ENCODE assay signal across 20 cellular contexts in genomic region chr10:23818484-23818883, GRCh38.
DNase-seq lines count a peak whose midpoint lies in the region; TF ChIP-seq lines count a peak whose summit lies in the region.
"Had no signal": no experiment of that assay in that cellular context is flagged by ENCODE, and none has a peak within 500 bp of the region (broad histone marks: within the 10 kb centered on the region; RNA-seq: fewer than 3 reads in every experiment).

No MANE protein-coding gene starts in this region.

- DNase-seq in NCI-H82 (lab: John Stamatoyannopoulos, UW) (peak; percentile 5), NCI-H82 treated with DMSO at 0.1 percent for 48 hours (lab: John Stamatoyannopoulos, UW; ENCODE audit: unreplicated experiment) (no peak), NT2/D1 (ENCODE audit: low read depth, low spot score) (peak; percentile 15), left kidney (ENCODE audit: low read depth, low spot score) (peak; percentile 5), endothelial cell (ENCODE audit: low spot score) (no peak), SK-N-SH (no peak), Kasumi-1 (lab: John Stamatoyannopoulos, UW) (no peak), globus pallidus (ENCODE audit: low spot score) (no peak)
- DNase-seq: CD4-positive, CD25-positive, alpha-beta regulatory T cell; COR-L47; DMS 273 treated with DMSO at 0.1 percent for 48 hours; GF-D8; GOT3; NCI-H1417 treated with DMSO at 0.1 percent for 48 hours; NCI-H187 treated with DMSO at 0.1 percent for 48 hours; NCI-H2227 treated with DMSO at 0.1 percent for 48 hours; NCI-H524 treated with DMSO at 0.1 percent for 48 hours; Right ventricle myocardium superior had no signal

- TF ChIP-seq RAD21 in SK-N-SH (IDR thresholded peaks at IDR 0.05; ENCODE audit: low read length): no peak

- H3K27me3 ChIP-seq in NT2/D1 (ENCODE audit: insufficient read depth, insufficient read length): no peaks in the 10 kb centered on the region
- no peaks in the 10 kb centered on the region for H3K27me3 ChIP-seq in SK-N-SH (ENCODE audit: insufficient read depth)

- H3K9me3 Mint-ChIP-seq in endothelial cell (ENCODE audit: unreplicated experiment): no peaks in the 10 kb centered on the region

- no peaks in the 10 kb centered on the region for H3K79me2 ChIP-seq in SK-N-SH (ENCODE audit: insufficient read depth)

- WGBS in SK-N-SH (ENCODE audit: low lambda C conversion rate): 35% methylated on average over 3 of the region's 3 CpGs

- H3F3A ChIP-seq in SK-N-SH (replicated peaks; ENCODE audit: insufficient read depth): no peaks in the 10 kb centered on the region

- TF ChIP-seq CTCF in endothelial cell (IDR thresholded peaks at IDR 0.05; ENCODE audit: unreplicated experiment) (no peak), SK-N-SH (IDR thresholded peaks at IDR 0.05) (no peak)

- no peak for TF ChIP-seq EP300 in SK-N-SH (IDR thresholded peaks at IDR 0.05; ENCODE audit: borderline replicate concordance in 1 of 2, low read depth in 1 of 2, low read length in 1 of 2)

- H3K4me3 Mint-ChIP-seq in endothelial cell (ENCODE audit: unreplicated experiment): no peak overlapping the region
- H3K4me3 Mint-ChIP-seq: CD4-positive, CD25-positive, alpha-beta regulatory T cell had no signal

- H3K4me1 Mint-ChIP-seq in endothelial cell (ENCODE audit: unreplicated experiment): no peaks in the 10 kb centered on the region
- H3K4me1 Mint-ChIP-seq: CD4-positive, CD25-positive, alpha-beta regulatory T cell had no signal

- no peak overlapping the region for H3K4me2 ChIP-seq in SK-N-SH

- H3K4me1 ChIP-seq in NT2/D1 (ENCODE audit: insufficient read depth, insufficient read length) (no peaks in the 10 kb centered on the region), SK-N-SH (ENCODE audit: control insufficient read depth in 1 of 2, insufficient read depth in 2 of 2, low read depth in 1 of 2, low read length in 1 of 2) (no peaks in the 10 kb centered on the region)

- H4K20me1 ChIP-seq in SK-N-SH (ENCODE audit: insufficient read depth): no peaks in the 10 kb centered on the region

- H3K27ac Mint-ChIP-seq in endothelial cell (ENCODE audit: unreplicated experiment): no peak overlapping the region
- H3K27ac Mint-ChIP-seq: CD4-positive, CD25-positive, alpha-beta regulatory T cell had no signal

- H3K36me3 ChIP-seq in NT2/D1 (ENCODE audit: insufficient read depth, insufficient read length, low read length) (no peaks in the 10 kb centered on the region), SK-N-SH (replicated peaks in 1 of 2; ENCODE audit: control insufficient read depth in 1 of 2, insufficient read depth in 2 of 2, low read length in 1 of 2) (no peaks in the 10 kb centered on the region)

- POLR2A ChIA-PET in SK-N-SH (lab: Yijun Ruan, JAX): no interaction called here

- no peak overlapping the region for H3K27ac ChIP-seq in SK-N-SH (ENCODE audit: low read depth in 2 of 2, low read length in 1 of 2)
- H3K27ac ChIP-seq: 22Rv1 had no signal

- no peaks in the 10 kb centered on the region for H3K36me3 Mint-ChIP-seq in endothelial cell (ENCODE audit: low read depth, unreplicated experiment)
- H3K36me3 Mint-ChIP-seq: CD4-positive, CD25-positive, alpha-beta regulatory T cell had no signal

- no peak overlapping the region for H2AFZ ChIP-seq in SK-N-SH (ENCODE audit: low read depth)

- H3K27me3 Mint-ChIP-seq in endothelial cell (ENCODE audit: unreplicated experiment): peaks cover 1% of the 10 kb centered on the region
- H3K27me3 Mint-ChIP-seq: CD4-positive, CD25-positive, alpha-beta regulatory T cell had no signal

- H3K9me3 ChIP-seq in NT2/D1 (ENCODE audit: insufficient read depth, low read length) (no peaks in the 10 kb centered on the region), SK-N-SH (no peaks in the 10 kb centered on the region)

- H3K9ac ChIP-seq in NT2/D1 (ENCODE audit: insufficient read length, low read depth): no peak overlapping the region
- no peak overlapping the region for H3K9ac ChIP-seq in SK-N-SH

- H3K9me2 ChIP-seq in SK-N-SH: no peaks in the 10 kb centered on the region

- CTCF ChIA-PET in SK-N-SH (lab: Yijun Ruan, JAX): interaction anchor here (1.0 kb wide), 1 partner anchor 15 kb away, joined by 3 read pairs; no protein-coding TSS in a partner anchor

- H3K4me3 ChIP-seq in NT2/D1 (ENCODE audit: insufficient read length, low read depth): no peak overlapping the region
- no peak overlapping the region for H3K4me3 ChIP-seq in SK-N-SH (ENCODE audit: low read depth in 2 of 2, low read length in 1 of 2)
- H3K4me3 ChIP-seq: GM12878 had no signal

TF ChIP-seq in SK-N-SH, 30 proteins besides CTCF, POLR2A, EP300 and RAD21:
- no peak for TF ChIP-seq ELF1 (IDR thresholded peaks at IDR 0.05)
- no peak for TF ChIP-seq YY1 (IDR thresholded peaks at IDR 0.05; ENCODE audit: low read depth)
- no peak for TF ChIP-seq TAF1 (IDR thresholded peaks at IDR 0.05; ENCODE audit: borderline replicate concordance, low read depth, low read length)
- TF ChIP-seq SIN3A (IDR thresholded peaks at IDR 0.05; ENCODE audit: borderline replicate concordance, low read depth, low read length): no peak
- no peak for TF ChIP-seq RXRA (IDR thresholded peaks at IDR 0.05; ENCODE audit: borderline replicate concordance, low read depth)
- TF ChIP-seq GABPA (IDR thresholded peaks at IDR 0.05; ENCODE audit: low read depth): no peak
- TF ChIP-seq SMC3 (IDR thresholded peaks at IDR 0.05; ENCODE audit: low read depth, low read length): no peak
- no peak for TF ChIP-seq FOXM1 (IDR thresholded peaks at IDR 0.05; ENCODE audit: low read depth)
- no peak for TF ChIP-seq NFIC (IDR thresholded peaks at IDR 0.05; ENCODE audit: borderline replicate concordance)
- no peak for TF ChIP-seq PBX3 (IDR thresholded peaks at IDR 0.05)

Comparison
In these comparisons a context has a peak if more than half of its experiments do, and no peak if none do; other contexts are left out.
1. DNase-seq: peak in NCI-H82 (single experiment), NT2/D1 (single experiment) and left kidney (single experiment); none in NCI-H82 treated with DMSO at 0.1 percent for 48 hours (single experiment), endothelial cell (single experiment), SK-N-SH (single experiment), Kasumi-1 (0 of 2) and globus pallidus (single experiment).